Comparison of ENCODE assay signal across 21 cellular contexts in the genomic region with DNA sequence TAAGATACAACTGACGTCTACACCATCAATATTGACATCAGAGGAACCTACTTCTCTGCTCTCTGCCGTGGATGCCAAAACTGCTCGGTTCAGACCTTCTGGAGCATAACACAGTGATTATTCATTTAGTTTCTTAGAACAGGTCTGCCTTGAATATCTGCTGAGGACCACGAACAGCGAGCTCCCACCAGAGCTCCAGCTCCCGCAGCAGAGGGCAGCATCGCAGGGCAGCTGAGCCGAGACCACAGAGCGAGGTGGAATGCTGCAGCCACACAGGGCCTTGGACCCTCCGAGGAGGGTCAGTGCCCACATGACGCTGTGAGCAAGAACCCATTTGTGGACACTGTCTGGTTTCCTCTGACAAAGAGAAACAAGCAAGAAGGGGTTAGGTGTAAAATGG. TPM values are rescaled to one million over a fixed set of nuclear protein-coding genes. Genes with fewer than 3 reads are reported as not detected.
DNase-seq lines count a peak whose midpoint lies in the region; ATAC-seq, FAIRE-seq and TF ChIP-seq lines count a peak whose summit lies in the region.
"Had no signal": no experiment of that assay in that cellular context is flagged by ENCODE, and none has a peak within 500 bp of the region (broad histone marks: within the 10 kb centered on the region; RNA-seq: fewer than 3 reads in every experiment).

No MANE protein-coding gene starts in this region.

- DNase-seq in HepG2 (ENCODE audit: low spot score) (no peak), right lobe of liver (no peak), K562 (ENCODE audit: extremely low read depth in 1 of 4, low spot score in 3 of 4) (no peak), mesenteric fat pad (ENCODE audit: low spot score) (peak; percentile 68), NCI-H82 treated with DMSO at 0.1 percent for 48 hours (lab: John Stamatoyannopoulos, UW; ENCODE audit: unreplicated experiment) (no peak), GM10266 (ENCODE audit: extremely low spot score) (no peak), A673 (ENCODE audit: low spot score) (no peak)
- DNase-seq: ACHN, DMS79, IMR-90, Karpas-422, NCI-H1436, NCI-H1930, NCI-H2171, NCI-H526, Right ventricle myocardium superior had no signal

- POLR2A ChIA-PET in HepG2 (lab: Yijun Ruan, JAX) = no interaction called here
- POLR2A ChIA-PET in K562 (lab: Yijun Ruan, JAX) = no interaction called here
- POLR2A ChIA-PET in A673 (lab: Charles Lee; ENCODE audit: low non-redundant PET) = no interaction called here

- WGBS in HepG2 (ENCODE audit: low lambda C conversion rate) = 3% methylated on average over 7 of the region's 11 CpGs
- WGBS in right lobe of liver (ENCODE audit: insufficient coverage, low coverage, low lambda C conversion rate, missing lambda C conversion rate) = 57% methylated on average over 6 of the region's 11 CpGs
- 0% methylated on average over 11 of the region's 11 CpGs for WGBS in K562 (ENCODE audit: insufficient coverage, low coverage, missing lambda C conversion rate)

- CTCF ChIA-PET in HepG2 (lab: Yijun Ruan, JAX; ENCODE audit: low intra/inter-chr PET ratio, low total read pairs) = no interaction called here
- CTCF ChIA-PET in K562 (lab: Yijun Ruan, JAX; ENCODE audit: low intra/inter-chr PET ratio) = no interaction called here
- CTCF ChIA-PET in A673 (lab: Charles Lee) = no interaction called here

- no peak for TF ChIP-seq POLR2A in HepG2 (IDR thresholded peaks at IDR 0.05; ENCODE audit: insufficient read depth in 1 of 2, low read depth in 2 of 2, low read length in 2 of 2)
- no peak for TF ChIP-seq POLR2A in right lobe of liver (IDR thresholded peaks at IDR 0.05)
- no peak for TF ChIP-seq POLR2A in K562 (conservative IDR thresholded peaks at IDR 0.05)

- H3K4me3 ChIP-seq in HepG2 (replicated peaks in 1 of 3; ENCODE audit: insufficient read depth in 1 of 3, low read depth in 2 of 3, low read length in 3 of 3) (no peak overlapping the region), right lobe of liver (no peak overlapping the region), K562 (no peak overlapping the region), A673 (ENCODE audit: low read depth, low read length, poor library complexity, severe bottlenecking) (no peak overlapping the region)

- ATAC-seq in HepG2 (peak; percentile 64), right lobe of liver (no peak), K562 (peak; percentile 55)

- H3K4me1 ChIP-seq in HepG2 (ENCODE audit: insufficient read depth, low read length) = no peaks in the 10 kb centered on the region
- no peaks in the 10 kb centered on the region for H3K4me1 ChIP-seq in right lobe of liver
- H3K4me1 ChIP-seq in K562 (replicated peaks in 1 of 2; ENCODE audit: control insufficient read depth in 2 of 2, insufficient read depth in 2 of 2, low read length in 2 of 2) = peaks cover 0 to 3% of the 10 kb centered on the region in 2 experiments; a peak in 1 of 5 replicates
- H3K4me1 ChIP-seq in A673 (ENCODE audit: insufficient read depth, low read length, poor library complexity, severe bottlenecking) = no peaks in the 10 kb centered on the region

- H3K9me3 ChIP-seq in HepG2 (ENCODE audit: low read length) = no peaks in the 10 kb centered on the region
- no peaks in the 10 kb centered on the region for H3K9me3 ChIP-seq in right lobe of liver
- no peaks in the 10 kb centered on the region for H3K9me3 ChIP-seq in K562 (replicated peaks; ENCODE audit: control insufficient read depth, insufficient read depth, low read depth, low read length)
- H3K9me3 ChIP-seq in A673 (ENCODE audit: low read depth, low read length, poor library complexity, severe bottlenecking) = no peaks in the 10 kb centered on the region

- H3K27me3 ChIP-seq in HepG2 (ENCODE audit: control insufficient read depth in 1 of 2, insufficient read depth in 2 of 2, low read length in 2 of 2) (peaks cover 4 to 65% of the 10 kb centered on the region in 2 experiments; a peak in 4 of 5 replicates), right lobe of liver (no peaks in the 10 kb centered on the region), K562 (ENCODE audit: control insufficient read depth in 2 of 2, insufficient read depth in 2 of 2, low read length in 2 of 2) (peaks cover 45 to 65% of the 10 kb centered on the region in 2 experiments), A673 (replicated peaks; ENCODE audit: insufficient read depth, low read depth, low read length, poor library complexity) (peaks cover 58% of the 10 kb centered on the region)

- H4K20me1 ChIP-seq in HepG2 (ENCODE audit: insufficient read depth, low read length) (no peaks in the 10 kb centered on the region), K562 (replicated peaks; ENCODE audit: control insufficient read depth, insufficient read depth, low read length) (no peaks in the 10 kb centered on the region)

- TF ChIP-seq CTCF in HepG2 (CRISPR knock-in tag; IDR thresholded peaks at IDR 0.05) = peak; percentile 41
- no peak for TF ChIP-seq CTCF in right lobe of liver (IDR thresholded peaks at IDR 0.05)
- peak in 2 of 3 experiments; percentile 24 to 27; a peak in 3 of 6 replicates for TF ChIP-seq CTCF in K562 (IDR thresholded peaks at IDR 0.05 in 2 of 3, conservative IDR thresholded peaks at IDR 0.05 in 1 of 3; ENCODE audit: insufficient read depth in 2 of 3, low read depth in 1 of 3, low read length in 3 of 3)
- TF ChIP-seq CTCF in GM10266 (IDR thresholded peaks at IDR 0.05; ENCODE audit: control insufficient read depth, insufficient read depth, low read depth, missing control alignments) = no peak
- no peak for TF ChIP-seq CTCF in A673 (conservative IDR thresholded peaks at IDR 0.05; ENCODE audit: low read depth, low read length)

- H2AFZ ChIP-seq in HepG2 (ENCODE audit: low read length) (no peak overlapping the region), K562 (ENCODE audit: low read depth, low read length) (no peak overlapping the region)

- in situ Hi-C loops in HepG2 (cut with HindIII; ENCODE audit: extremely low pct_ligation_motif_present, low pct_unique_long_range_greater_than_20kb) (no loop called here), K562 (cut with MboI) (no loop called here)

- no peaks in the 10 kb centered on the region for H3K9me1 ChIP-seq in K562 (ENCODE audit: control insufficient read depth, insufficient read depth, low read length)

- H3K4me2 ChIP-seq in HepG2 (ENCODE audit: low read depth, low read length) = no peak overlapping the region
- no peak overlapping the region for H3K4me2 ChIP-seq in K562 (ENCODE audit: insufficient read depth, low read length)

- BruUV-seq in HepG2 (replicated peaks; lab: Mats Ljungman, UMichigan) = no TSS peak
- BruUV-seq in K562 (replicated peaks; lab: Mats Ljungman, UMichigan) = no TSS peak
- BruUV-seq in A673 (replicated peaks; lab: Mats Ljungman, UMichigan) = no TSS peak

- intact Hi-C loops in HepG2 (cut with micrococcal nuclease; ENCODE audit: unreplicated experiment) = no loop called here
- intact Hi-C loops in right lobe of liver (cut with DNase I) = no loop called here
- intact Hi-C loops in K562 (cut with micrococcal nuclease) = no loop called here
- intact Hi-C loops in A673 (cut with micrococcal nuclease; ENCODE audit: unreplicated experiment) = no loop called here

- no peak for FAIRE-seq in HepG2 (lab: Jason Lieb, UNC)
- no peak for FAIRE-seq in K562 (lab: Jason Lieb, UNC)
- FAIRE-seq: H54, RCC 7860 had no signal

- no peak overlapping the region for H3K9ac ChIP-seq in HepG2 (ENCODE audit: insufficient read depth, low read depth, low read length)
- H3K9ac ChIP-seq in K562 (ENCODE audit: insufficient read depth in 1 of 2, low read depth in 2 of 2, low read length in 2 of 2) = no peak overlapping the region

- H3K27ac ChIP-seq in HepG2 (ENCODE audit: extremely low read length, insufficient read depth, low read length) = no peak overlapping the region
- no peak overlapping the region for H3K27ac ChIP-seq in right lobe of liver
- no peak overlapping the region for H3K27ac ChIP-seq in K562 (ENCODE audit: extremely low read depth, low read depth, low read length)
- no peak overlapping the region for H3K27ac ChIP-seq in A673 (ENCODE audit: low read depth, low read length, poor library complexity, severe bottlenecking)
- H3K27ac ChIP-seq: C4-2B had no signal

- TF ChIP-seq RAD21 in HepG2 (CRISPR knock-in tag; IDR thresholded peaks at IDR 0.05) = no peak
- peak; percentile 36 to 51 for TF ChIP-seq RAD21 in K562 (CRISPR knock-in tag; conservative IDR thresholded peaks at IDR 0.05 in 1 of 2, IDR thresholded peaks at IDR 0.05 in 1 of 2)

- H3K36me3 ChIP-seq in HepG2 (replicated peaks in 1 of 2; ENCODE audit: control insufficient read depth in 1 of 2, insufficient read depth in 2 of 2, low read length in 2 of 2) (no peaks in the 10 kb centered on the region), right lobe of liver (no peaks in the 10 kb centered on the region), K562 (ENCODE audit: control insufficient read depth, insufficient read depth, low read length) (no peaks in the 10 kb centered on the region), A673 (ENCODE audit: insufficient read depth, low read length, poor library complexity, severe bottlenecking) (no peaks in the 10 kb centered on the region)

- TF ChIP-seq EP300 in HepG2 (IDR thresholded peaks at IDR 0.05; ENCODE audit: low read depth in 2 of 2, low read length in 2 of 2) (no peak), HepG2 (CRISPR knock-in tag; IDR thresholded peaks at IDR 0.05; ENCODE audit: borderline replicate concordance) (no peak), K562 (IDR thresholded peaks at IDR 0.05; ENCODE audit: low read length) (no peak)

- H3K79me2 ChIP-seq in HepG2 (ENCODE audit: insufficient read depth, low read length) (no peaks in the 10 kb centered on the region), K562 (ENCODE audit: control insufficient read depth, insufficient read depth, low read length) (no peaks in the 10 kb centered on the region)

RNA-seq across cellular contexts. Expression of a gene that starts 6.8 kb away (rescaled TPM):
- total RNA-seq in HepG2 (2016; rRNA removed; fragmentation: Illumina TruSeq; extraction: Trizol) = not detected in 2 replicates
- not detected in 2 replicates for total RNA-seq in HepG2 (2016; cell fraction: cytosol; rRNA removed; fragmentation: Illumina TruSeq; extraction: Trizol; ENCODE audit: low read depth)
- not detected in 2 replicates for total RNA-seq in HepG2 (2016; cell fraction: insoluble cytoplasmic fraction; rRNA removed; fragmentation: Illumina TruSeq; extraction: Trizol)
- total RNA-seq in HepG2 (2016; cell fraction: membrane; rRNA removed; fragmentation: Illumina TruSeq; extraction: Trizol) = not detected in 2 replicates
- not detected in 2 replicates for total RNA-seq in HepG2 (2016; cell fraction: nucleus; rRNA removed; fragmentation: Illumina TruSeq; extraction: Trizol)
- polyA plus RNA-seq in HepG2 (2011; rRNA removed) = not detected in 2 replicates
- not detected in 2 replicates for polyA plus RNA-seq in HepG2 (2011; cell fraction: cytosol; rRNA removed)
- polyA plus RNA-seq in HepG2 (2011; cell fraction: nucleus; rRNA removed) = not detected in 2 replicates
- polyA plus RNA-seq in HepG2 (2012) = not detected in 2 replicates
- not detected in 2 replicates for polyA plus RNA-seq in HepG2 (2016; cell fraction: cytosol; fragmentation: Illumina TruSeq; extraction: Trizol; ENCODE audit: low read depth)
- polyA plus RNA-seq in HepG2 (2016; cell fraction: insoluble cytoplasmic fraction; fragmentation: Illumina TruSeq; extraction: Trizol; ENCODE audit: low read depth) = not detected in 2 replicates
- polyA plus RNA-seq in HepG2 (2016; cell fraction: membrane; fragmentation: Illumina TruSeq; extraction: Trizol; ENCODE audit: low read depth) = not detected in 2 replicates
- polyA plus RNA-seq in HepG2 (2016; cell fraction: nucleus; fragmentation: Illumina TruSeq; extraction: Trizol; ENCODE audit: insufficient read depth, low read depth) = not detected in 2 replicates
- polyA minus RNA-seq in HepG2 (2011; rRNA and poly(A)+ RNA removed; ENCODE audit: low replicate concordance) = 19.5 TPM in 1 of 2 replicates, not detected in the other
- not detected in 2 replicates for polyA minus RNA-seq in HepG2 (2011; cell fraction: cytosol; rRNA and poly(A)+ RNA removed)
- 0.13 TPM in 1 of 2 replicates, not detected in the other for polyA minus RNA-seq in HepG2 (2011; cell fraction: nucleus; rRNA and poly(A)+ RNA removed)
- total RNA-seq in right lobe of liver = under 1 TPM in 4 of 6 experiments, not detected in 2; 0.15 to 0.51 (median 0.26) TPM
- not detected in 2 replicates for total RNA-seq in K562 (2011; cell fraction: chromatin; rRNA removed; ENCODE audit: low replicate concordance)
- total RNA-seq in K562 (2011; cell fraction: nucleolus; rRNA removed) = 0.17 TPM in 1 of 2 replicates, not detected in the other
- total RNA-seq in K562 (2011; cell fraction: nucleoplasm; rRNA removed) = not detected in 2 replicates
- not detected in 2 replicates for total RNA-seq in K562 (2014; rRNA removed)
- not detected in 2 replicates for total RNA-seq in K562 (2014; rRNA removed; fragmentation: Illumina TruSeq; extraction: Trizol)
- total RNA-seq in K562 (2015; rRNA removed; fragmentation: Illumina TruSeq; extraction: Trizol) = not detected in 2 replicates
- 0.04 TPM in 1 of 2 replicates, not detected in the other for total RNA-seq in K562 (2021)
- not detected in 2 replicates for polyA plus RNA-seq in K562 (2011; rRNA removed)
- polyA plus RNA-seq in K562 (2011; cell fraction: cytosol; rRNA removed) = not detected in 2 replicates
- polyA plus RNA-seq in K562 (2011; cell fraction: nucleus; rRNA removed) = not detected in 2 replicates
- polyA plus RNA-seq in K562 (2012) = 0.31 and 0.54 TPM in 2 replicates
- not detected in 2 replicates for polyA plus RNA-seq in K562 (2014; fragmentation: Illumina TruSeq; extraction: Trizol)
- not detected for polyA plus RNA-seq in K562 (2014; fragmentation: Nextera tagmentation; extraction: Ambion mirVana)
- polyA plus RNA-seq in K562 (2014; rRNA removed) = not detected in 2 replicates
- polyA minus RNA-seq in K562 (2011; rRNA and poly(A)+ RNA removed) = not detected in 2 replicates
- 0.57 TPM in 1 of 2 replicates, not detected in the other for polyA minus RNA-seq in K562 (2011; cell fraction: cytosol; rRNA and poly(A)+ RNA removed)
- 0.11 TPM in 1 of 2 replicates, not detected in the other for polyA minus RNA-seq in K562 (2011; cell fraction: nucleus; rRNA and poly(A)+ RNA removed)
- total RNA-seq in mesenteric fat pad = 4.6 TPM
- not detected in 2 replicates for total RNA-seq in A673 (2021)
- total RNA-seq: HT-29, IMR-90, MCF 10A had no signal
- polyA plus RNA-seq: IMR-90 had no signal

Comparison
In these comparisons a context has a peak if more than half of its experiments do, and no peak if none do; other contexts are left out.
1. ATAC-seq: peak in HepG2 (single experiment) and K562 (single experiment); none in right lobe of liver (0 of 4).
2. CTCF ChIP-seq: peak in HepG2 (single experiment) and K562 (2 of 3); none in right lobe of liver (0 of 4), GM10266 (single experiment) and A673 (single experiment).